In the genomic region with DNA sequence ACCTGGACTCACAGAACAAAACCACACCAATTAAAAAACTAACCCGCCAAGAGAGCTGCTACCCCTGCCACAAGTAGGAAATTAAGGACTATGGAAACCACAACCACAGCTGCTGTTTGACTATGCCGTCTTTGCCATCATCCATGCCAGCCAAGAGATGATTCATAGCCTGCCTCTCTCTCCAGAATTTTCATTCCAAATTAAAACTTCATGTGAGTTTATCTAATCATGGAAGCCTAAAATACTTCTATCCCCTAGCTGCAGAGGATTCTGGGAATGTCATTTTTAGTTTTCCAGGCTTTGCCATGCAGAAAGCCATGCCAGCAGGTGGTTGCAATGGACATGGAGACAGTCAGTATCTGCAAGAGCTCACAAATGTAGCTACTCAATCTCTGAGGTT, we compare ENCODE assay signal across 18 cellular contexts. TPM values are rescaled to one million over a fixed set of nuclear protein-coding genes. Genes with fewer than 3 reads are reported as not detected.
DNase-seq lines count a peak whose midpoint lies in the region; ATAC-seq and TF ChIP-seq lines count a peak whose summit lies in the region.
"Had no signal": no experiment of that assay in that cellular context is flagged by ENCODE, and none has a peak within 500 bp of the region (broad histone marks: within the 10 kb centered on the region; RNA-seq: fewer than 3 reads in every experiment).

No MANE protein-coding gene starts in this region.

- H3F3A ChIP-seq in PC-3 (ENCODE audit: low read length, unreplicated experiment), result no peaks in the 10 kb centered on the region

- H3K27me3 ChIP-seq in PC-3 (ENCODE audit: low read length) (no peaks in the 10 kb centered on the region), Caco-2 (replicated peaks; ENCODE audit: control insufficient read depth, insufficient read depth, low read length) (no peaks in the 10 kb centered on the region)

- no peak overlapping the region for H3K27ac ChIP-seq in PC-3 (ENCODE audit: low read length)

- no peaks in the 10 kb centered on the region for H3K79me2 ChIP-seq in PC-3 (ENCODE audit: low read length)

- H3K4me3 Mint-ChIP-seq in Caco-2 (ENCODE audit: unreplicated experiment), result no peak overlapping the region
- H3K4me3 Mint-ChIP-seq: activated CD4-positive, alpha-beta T cell treated with anti-CD3 and anti-CD28 coated beads for 36 hours; activated naive CD8-positive, alpha-beta T cell treated with anti-CD3 and anti-CD28 coated beads for 36 hours; IgD-negative memory B cell; mesothelial cell of epicardium; stimulated activated naive B cell treated with anti-CD40 and anti-IgM and Interleukin-4, amounts not matched to agents 10 μg/mL and 1 μg/mL and 100 μg/mL, for 72 hours had no signal

- POLR2A ChIA-PET in PC-3 (lab: Charles Lee; ENCODE audit: unreplicated experiment) (interaction anchor here (0.6 kb wide), 2 partner anchors 22 to 325 kb away, joined by 3 to 4 read pairs; no protein-coding TSS in a partner anchor), Caco-2 (lab: Charles Lee) (no interaction called here)

- intact Hi-C loops in PC-3 (cut with micrococcal nuclease) (no loop called here), Caco-2 (cut with micrococcal nuclease; ENCODE audit: unreplicated experiment) (no loop called here)

- no peak overlapping the region for H3K9ac ChIP-seq in PC-3 (ENCODE audit: low read length)

- peaks cover 3% of the 10 kb centered on the region; the same call in 1 of the 2 replicates for H3K4me1 ChIP-seq in PC-3 (ENCODE audit: insufficient read depth, low read length)
- no peaks in the 10 kb centered on the region for H3K4me1 ChIP-seq in Caco-2

- peak; percentile 16 for DNase-seq in AG08396 (ENCODE audit: low spot score)
- peak; percentile 35 for DNase-seq in GDM1 (lab: John Stamatoyannopoulos, UW)
- DNase-seq in PC-3, result peak; percentile 60
- peak; percentile 12 for DNase-seq in fibroblast of mammary gland (ENCODE audit: low read depth)
- no peak for DNase-seq in activated gamma-delta T cell treated with Interleukin-2 at 50 U/mL for 16 hours
- no peak for DNase-seq in SIG-M5 (lab: John Stamatoyannopoulos, UW)
- no peak for DNase-seq in ureter (ENCODE audit: low spot score)
- DNase-seq in Caco-2, result no peak
- DNase-seq: activated CD4-positive, alpha-beta T cell treated with anti-CD3 and anti-CD28 coated beads for 36 hours; activated naive CD8-positive, alpha-beta T cell treated with anti-CD3 and anti-CD28 coated beads for 36 hours; cerebellar nuclear complex; DMS 273 treated with DMSO at 0.1 percent for 48 hours; NCI-H187; NCI-H524 treated with DMSO at 0.1 percent for 48 hours; small intestine; stimulated activated naive B cell treated with anti-CD40 and anti-IgM and Interleukin-4, amounts not matched to agents 10 μg/mL and 1 μg/mL and 100 μg/mL, for 72 hours had no signal

- peak; percentile 79 for ATAC-seq in PC-3
- ATAC-seq: activated CD4-positive, alpha-beta T cell treated with anti-CD3 and anti-CD28 coated beads for 36 hours; stimulated activated naive B cell treated with anti-CD40 and anti-IgM and Interleukin-4, amounts not matched to agents 10 μg/mL and 1 μg/mL and 100 μg/mL, for 72 hours had no signal

- CTCF ChIA-PET in PC-3 (lab: Charles Lee) (no interaction called here), Caco-2 (lab: Charles Lee) (interaction anchor here (0.6 to 0.7 kb wide), 2 partner anchors 46 to 189 kb away, joined by 3 to 4 read pairs; no protein-coding TSS in a partner anchor)

- H4K20me1 ChIP-seq in PC-3 (ENCODE audit: low read length), result no peaks in the 10 kb centered on the region

- H3K27me3 Mint-ChIP-seq in Caco-2 (ENCODE audit: insufficient read depth, unreplicated experiment), result peaks cover 3% of the 10 kb centered on the region

- TF ChIP-seq CTCF in PC-3 (conservative IDR thresholded peaks at IDR 0.05; ENCODE audit: low read depth, low read length) (no peak), fibroblast of mammary gland (conservative IDR thresholded peaks at IDR 0.05; ENCODE audit: control insufficient read depth, insufficient read depth, low read depth, low read length) (no peak), Caco-2 (IDR thresholded peaks at IDR 0.05; ENCODE audit: insufficient read depth in 1 of 2, low read depth in 1 of 2, low read length in 1 of 2, severe bottlenecking in 1 of 2, unreplicated experiment in 1 of 2) (no peak)

- H3K4me3 ChIP-seq in PC-3 (ENCODE audit: low read length), result no peak overlapping the region
- no peak overlapping the region for H3K4me3 ChIP-seq in fibroblast of mammary gland (ENCODE audit: control insufficient read depth, low read depth, low read length)
- no peak overlapping the region for H3K4me3 ChIP-seq in Caco-2 (ENCODE audit: low read depth, low read length)

- H2AFZ ChIP-seq in PC-3 (ENCODE audit: low read length), result no peak overlapping the region

- H3K36me3 Mint-ChIP-seq in Caco-2 (ENCODE audit: insufficient read depth, unreplicated experiment), result no peaks in the 10 kb centered on the region
- H3K36me3 Mint-ChIP-seq: activated naive CD8-positive, alpha-beta T cell treated with anti-CD3 and anti-CD28 coated beads for 36 hours; IgD-negative memory B cell; mesothelial cell of epicardium; stimulated activated naive B cell treated with anti-CD40 and anti-IgM and Interleukin-4, amounts not matched to agents 10 μg/mL and 1 μg/mL and 100 μg/mL, for 72 hours had no signal

- H3K9me3 ChIP-seq in PC-3 (ENCODE audit: low read length), result no peaks in the 10 kb centered on the region
- H3K9me3 ChIP-seq in Caco-2, result 0 out of 2 replicates have a peak, but pooled peaks cover under 1% of the 10 kb centered on the region

- H3K36me3 ChIP-seq in PC-3 (ENCODE audit: low read depth, low read length), result no peaks in the 10 kb centered on the region
- no peaks in the 10 kb centered on the region for H3K36me3 ChIP-seq in Caco-2 (ENCODE audit: control insufficient read depth, insufficient read depth, low read length)

- H3K9me3 Mint-ChIP-seq in Caco-2 (ENCODE audit: unreplicated experiment), result no peaks in the 10 kb centered on the region
- H3K9me3 Mint-ChIP-seq: activated naive CD8-positive, alpha-beta T cell treated with anti-CD3 and anti-CD28 coated beads for 36 hours; mesothelial cell of epicardium; stimulated activated naive B cell treated with anti-CD40 and anti-IgM and Interleukin-4, amounts not matched to agents 10 μg/mL and 1 μg/mL and 100 μg/mL, for 72 hours had no signal

- no TSS peak for BruUV-seq in PC-3 (replicated peaks; lab: Mats Ljungman, UMichigan)
- BruUV-seq in Caco-2 (replicated peaks; lab: Mats Ljungman, UMichigan), result no TSS peak

- no peaks in the 10 kb centered on the region for H3K9me2 ChIP-seq in PC-3 (replicated peaks; ENCODE audit: low read length)

- no peak overlapping the region for H3K4me2 ChIP-seq in PC-3 (ENCODE audit: low read length)

- H3K4me1 Mint-ChIP-seq in Caco-2 (ENCODE audit: low read depth, unreplicated experiment), result no peaks in the 10 kb centered on the region
- H3K4me1 Mint-ChIP-seq: activated CD4-positive, alpha-beta T cell treated with anti-CD3 and anti-CD28 coated beads for 36 hours; IgD-negative memory B cell; mesothelial cell of epicardium; stimulated activated naive B cell treated with anti-CD40 and anti-IgM and Interleukin-4, amounts not matched to agents 10 μg/mL and 1 μg/mL and 100 μg/mL, for 72 hours had no signal

- no peak overlapping the region for H3K27ac Mint-ChIP-seq in Caco-2 (ENCODE audit: unreplicated experiment)
- H3K27ac Mint-ChIP-seq: activated CD4-positive, alpha-beta T cell treated with anti-CD3 and anti-CD28 coated beads for 36 hours; activated naive CD8-positive, alpha-beta T cell treated with anti-CD3 and anti-CD28 coated beads for 36 hours; IgD-negative memory B cell; mesothelial cell of epicardium; stimulated activated naive B cell treated with anti-CD40 and anti-IgM and Interleukin-4, amounts not matched to agents 10 μg/mL and 1 μg/mL and 100 μg/mL, for 72 hours had no signal

RNA-seq across cellular contexts. Expression of a gene that starts 27.6 kb away (rescaled TPM):
- total RNA-seq in PC-3 (2014; rRNA removed) (24.8 and 28.3 TPM in 2 replicates), ureter (15.8 TPM), Caco-2 (2022) (28.1 and 30.8 TPM in 2 replicates)

Comparison
In these comparisons a context has a peak if more than half of its experiments do, and no peak if none do; other contexts are left out.
1. DNase-seq: peak in AG08396 (single experiment), GDM1 (single experiment), PC-3 (single experiment) and fibroblast of mammary gland (single experiment); none in activated gamma-delta T cell treated with Interleukin-2 at 50 U/mL for 16 hours (single experiment), SIG-M5 (single experiment), ureter (single experiment) and Caco-2 (0 of 2).